In the genomic region with DNA sequence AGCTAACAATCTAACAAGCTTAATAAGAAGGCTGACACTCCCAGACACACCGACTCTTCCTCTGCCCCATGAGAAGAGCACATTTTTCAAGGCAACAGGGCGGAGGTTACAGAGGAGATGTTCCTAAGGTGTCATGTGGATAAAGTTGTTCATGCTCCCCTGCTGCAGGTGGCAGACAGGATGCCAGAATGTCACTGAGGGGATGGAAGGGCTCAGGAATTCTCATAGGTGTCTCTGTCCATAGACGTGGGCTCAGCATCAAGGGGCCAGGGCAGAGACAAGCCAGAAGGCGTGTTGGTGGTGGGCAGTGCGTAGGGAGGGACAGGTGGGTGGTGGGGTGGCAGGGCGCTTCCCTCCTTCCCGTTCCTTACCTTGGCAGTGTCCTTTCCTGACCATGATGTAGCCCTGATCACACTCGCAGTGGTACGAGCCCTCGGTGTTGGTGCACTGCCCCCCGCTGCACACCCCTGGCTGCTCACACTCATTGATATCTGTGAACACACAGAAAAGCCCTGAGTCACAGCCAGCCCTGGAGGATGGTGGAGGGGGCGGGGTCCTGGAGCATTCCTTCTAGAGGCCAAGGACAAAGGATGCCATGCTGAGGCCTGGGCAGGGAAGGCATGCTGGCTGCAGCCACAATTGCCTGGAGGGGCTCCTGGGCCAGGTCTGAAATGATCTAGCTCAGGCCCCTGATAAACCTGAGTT, we compare ENCODE assay signal across 14 cellular contexts. TPM values are rescaled to one million over a fixed set of nuclear protein-coding genes. Genes with fewer than 3 reads are reported as not detected.
DNase-seq lines count a peak whose midpoint lies in the region; ATAC-seq and TF ChIP-seq lines count a peak whose summit lies in the region.
"Had no signal": no experiment of that assay in that cellular context is flagged by ENCODE, and none has a peak within 500 bp of the region (broad histone marks: within the 10 kb centered on the region; RNA-seq: fewer than 3 reads in every experiment).

No MANE protein-coding gene starts in this region.

- no TSS peak for BruUV-seq in IMR-90 (replicated peaks; lab: Mats Ljungman, UMichigan)

- no peak overlapping the region for H3K23ac ChIP-seq in IMR-90 (ENCODE audit: low read depth, low read length)
- H3K23ac ChIP-seq in mesendoderm (ENCODE audit: low read length), result no peak overlapping the region

- no peak for TF ChIP-seq RAD21 in IMR-90 (IDR thresholded peaks at IDR 0.05; ENCODE audit: low read length)

- H3K27ac Mint-ChIP-seq in chondrocyte (ENCODE audit: unreplicated experiment), result peak overlapping the region; percentile 66
- H3K27ac Mint-ChIP-seq: activated CD8-positive, alpha-beta memory T cell treated with anti-CD3 and anti-CD28 coated beads, Interleukin-2, amount 10 ng/mL, durations not matched to agents 7 days and 5 days; activated naive CD8-positive, alpha-beta T cell had no signal

- H3K36me3 ChIP-seq in IMR-90 (ENCODE audit: control insufficient read depth, insufficient read depth, low read length) (peaks cover 16% of the 10 kb centered on the region), mesendoderm (ENCODE audit: control insufficient read depth, insufficient read depth, low read length) (no peaks in the 10 kb centered on the region)

- no peaks in the 10 kb centered on the region for H3K9me3 Mint-ChIP-seq in chondrocyte (ENCODE audit: low read depth)

- H4K91ac ChIP-seq in IMR-90 (ENCODE audit: insufficient read depth, low read depth, low read length), result 0 out of 2 replicates have a peak overlapping the region, but pooled peaks have one; percentile 55

- no peaks in the 10 kb centered on the region for H3K79me2 ChIP-seq in mesendoderm (ENCODE audit: control insufficient read depth, insufficient read depth, low read length)

- H2BK120ac ChIP-seq in IMR-90 (ENCODE audit: low read depth, low read length), result peak overlapping the region; percentile 40; the same call in 1 of the 2 replicates
- H2BK120ac ChIP-seq in mesendoderm (ENCODE audit: low read depth, low read length), result no peak overlapping the region

- CTCF ChIA-PET in IMR-90 (lab: Yijun Ruan, JAX), result no interaction called here

- DNase-seq in AG10803 (ENCODE audit: low read depth) (peak; percentile 26), IMR-90 (peak; percentile 25), chondrocyte (ENCODE audit: low spot score) (peak; percentile 79), mesendoderm (peak; percentile 87), SKM-1 (lab: John Stamatoyannopoulos, UW; ENCODE audit: unreplicated experiment) (no peak), SIG-M5 treated with dmso at 0.1 percent for 504 hours (lab: John Stamatoyannopoulos, UW; ENCODE audit: unreplicated experiment) (no peak)
- DNase-seq in stimulated activated CD4-positive, alpha-beta T cell treated with anti-CD3 and anti-CD28 coated beads, Interleukin-15, amount 100 ng/mL, for 24 hours, result no peak
- DNase-seq: activated CD8-positive, alpha-beta memory T cell treated with anti-CD3 and anti-CD28 coated beads, Interleukin-2, amount 10 ng/mL, durations not matched to agents 7 days and 5 days; DND-41; nucleus accumbens; OCI-M1; T-helper 9 cell had no signal

- H3K14ac ChIP-seq in IMR-90 (replicated peaks; ENCODE audit: low read depth, low read length), result no peak overlapping the region

- H4K20me1 ChIP-seq in IMR-90 (ENCODE audit: insufficient read depth, low read length), result no peaks in the 10 kb centered on the region

- POLR2A ChIA-PET in IMR-90 (lab: Charles Lee; ENCODE audit: unreplicated experiment), result no interaction called here

- no peaks in the 10 kb centered on the region for H3K27me3 ChIP-seq in IMR-90 (ENCODE audit: control insufficient read depth, insufficient read depth, low read length)
- no peaks in the 10 kb centered on the region for H3K27me3 ChIP-seq in mesendoderm (ENCODE audit: insufficient read depth, low read length, poor library complexity)

- H2BK15ac ChIP-seq in IMR-90 (ENCODE audit: low read depth, low read length) (no peak overlapping the region; the same call in 2 of the 3 replicates), mesendoderm (replicated peaks; ENCODE audit: low read depth) (no peak overlapping the region)

- H2AK5ac ChIP-seq in IMR-90 (ENCODE audit: low read depth, low read length) (peak overlapping the region; percentile 93), mesendoderm (ENCODE audit: low read length) (no peak overlapping the region)

- H3K9me3 ChIP-seq in IMR-90 (ENCODE audit: control insufficient read depth, insufficient read depth, low read length), result no peaks in the 10 kb centered on the region

- peaks cover 17% of the 10 kb centered on the region for H3K4me1 ChIP-seq in IMR-90 (ENCODE audit: control insufficient read depth, insufficient read depth, low read length)
- no peaks in the 10 kb centered on the region for H3K4me1 ChIP-seq in mesendoderm (ENCODE audit: control insufficient read depth, low read depth, low read length)

- H3K9me1 ChIP-seq in IMR-90 (ENCODE audit: insufficient read depth, low read length), result peaks cover 31% of the 10 kb centered on the region

- dilution Hi-C loops in IMR-90 (cut with HindIII; ENCODE audit: low sequenced_read_pairs, unreplicated experiment), result no loop called here

- peak overlapping the region; percentile 86 for H2AK9ac ChIP-seq in IMR-90 (replicated peaks; ENCODE audit: low read depth, low read length, poor library complexity)

- peak; percentile 83 for ATAC-seq in IMR-90 (ENCODE audit: low read depth)
- ATAC-seq in HG03457 (IDR thresholded peaks at IDR 0.05; ENCODE audit: unreplicated experiment), result no peak
- ATAC-seq: activated CD8-positive, alpha-beta memory T cell treated with anti-CD3 and anti-CD28 coated beads, Interleukin-2, amount 10 ng/mL, durations not matched to agents 7 days and 5 days had no signal

- H3K9ac ChIP-seq in IMR-90 (ENCODE audit: low read depth, low read length) (no peak overlapping the region), mesendoderm (ENCODE audit: low read length) (no peak overlapping the region)

- H3K4me3 ChIP-seq in AG10803 (ENCODE audit: low read length) (no peak overlapping the region), IMR-90 (ENCODE audit: insufficient read depth, low read depth, low read length) (no peak overlapping the region), mesendoderm (ENCODE audit: low read length) (no peak overlapping the region)

- no peak for TF ChIP-seq CTCF in AG10803 (conservative IDR thresholded peaks at IDR 0.05; ENCODE audit: low read length)
- TF ChIP-seq CTCF in IMR-90 (conservative IDR thresholded peaks at IDR 0.05; ENCODE audit: low read depth, low read length), result no peak
- no peak for TF ChIP-seq CTCF in chondrocyte (IDR thresholded peaks at IDR 0.05)

- peaks cover 35% of the 10 kb centered on the region for H3K36me3 Mint-ChIP-seq in chondrocyte (ENCODE audit: low read depth)
- H3K36me3 Mint-ChIP-seq: activated CD8-positive, alpha-beta memory T cell treated with anti-CD3 and anti-CD28 coated beads, Interleukin-2, amount 10 ng/mL, durations not matched to agents 7 days and 5 days; activated naive CD8-positive, alpha-beta T cell had no signal

- H3K18ac ChIP-seq in IMR-90 (ENCODE audit: low read depth, low read length) (no peak overlapping the region), mesendoderm (ENCODE audit: low read length) (no peak overlapping the region)

- in situ Hi-C loops in IMR-90 (cut with MboI; ENCODE audit: low sequenced_read_pairs), result no loop called here

- H3K4me2 ChIP-seq in IMR-90 (ENCODE audit: low read depth, low read length) (no peak overlapping the region), mesendoderm (ENCODE audit: low read length) (no peak overlapping the region)

- H3K79me1 ChIP-seq in IMR-90 (ENCODE audit: low read depth in 1 of 2, low read length in 2 of 2) (peaks cover 0 to 7% of the 10 kb centered on the region in 2 experiments; a peak in 1 of 4 replicates), mesendoderm (ENCODE audit: low read length) (no peaks in the 10 kb centered on the region)

- H2BK20ac ChIP-seq in IMR-90 (ENCODE audit: low read depth, low read length), result peak overlapping the region; percentile 69; the same call in 1 of the 2 replicates

- TF ChIP-seq POLR2A in IMR-90 (IDR thresholded peaks at IDR 0.05; ENCODE audit: low read depth, low read length), result no peak

- H3K4me3 Mint-ChIP-seq in chondrocyte (ENCODE audit: unreplicated experiment), result no peak overlapping the region
- H3K4me3 Mint-ChIP-seq: activated CD8-positive, alpha-beta memory T cell treated with anti-CD3 and anti-CD28 coated beads, Interleukin-2, amount 10 ng/mL, durations not matched to agents 7 days and 5 days; activated naive CD8-positive, alpha-beta T cell had no signal

- intact Hi-C loops in IMR-90 (cut with micrococcal nuclease), result no loop called here

- H3K4ac ChIP-seq in IMR-90 (ENCODE audit: low read depth, low read length), result peak overlapping the region; percentile 56
- no peak overlapping the region for H3K4ac ChIP-seq in mesendoderm (ENCODE audit: low read depth, low read length)

- H4K5ac ChIP-seq in IMR-90 (ENCODE audit: low read depth, low read length) (peak overlapping the region; percentile 39; the same call in 1 of the 2 replicates), mesendoderm (ENCODE audit: low read length) (no peak overlapping the region)

- H3K27me3 Mint-ChIP-seq in chondrocyte (ENCODE audit: low read depth), result no peaks in the 10 kb centered on the region

- 80% methylated on average over 3 of the region's 12 CpGs; no CpG with 5 or more reads in 1 of the 2 experiments for WGBS in IMR-90 (ENCODE audit: extremely low coverage in 2 of 2, insufficient read length in 1 of 2), 2 experiments
- no CpG with 5 or more reads among the region's 12 CpGs for WGBS in mesendoderm (ENCODE audit: extremely low coverage, insufficient coverage, low lambda C conversion rate)

- H4K8ac ChIP-seq in IMR-90 (ENCODE audit: low read depth in 2 of 2, low read length in 2 of 2), result peak overlapping the region in 1 of 2 experiments; percentile 38; a peak in 1 of 4 replicates
- no peak overlapping the region for H4K8ac ChIP-seq in mesendoderm (ENCODE audit: low read depth, low read length)

- peak overlapping the region; percentile 40 for H2AFZ ChIP-seq in IMR-90 (replicated peaks; ENCODE audit: low read length, poor library complexity)

- no peak overlapping the region for H3K56ac ChIP-seq in IMR-90 (ENCODE audit: extremely low read depth, insufficient read depth, low read length)
- peak overlapping the region; percentile 35 for H3K56ac ChIP-seq in mesendoderm (ENCODE audit: low read length)

- H3K27ac ChIP-seq in IMR-90 (ENCODE audit: insufficient read depth, low read length), result no peak overlapping the region
- no peak overlapping the region for H3K27ac ChIP-seq in mesendoderm (ENCODE audit: low read depth, low read length)

- peaks cover 49% of the 10 kb centered on the region for H3K4me1 Mint-ChIP-seq in chondrocyte (ENCODE audit: low read depth)

- H2BK5ac ChIP-seq in IMR-90 (ENCODE audit: low read depth, low read length, poor library complexity, severe bottlenecking), result peak overlapping the region; percentile 47
- H2BK5ac ChIP-seq in mesendoderm (ENCODE audit: low read length), result no peak overlapping the region

RNA-seq across cellular contexts. Expression of gene ISCA2, which starts 23.0 kb away (rescaled TPM):
- total RNA-seq in IMR-90 (2012; rRNA removed) (5.4 and 9.2 TPM in 2 replicates), chondrocyte (16.6 to 18.9 TPM (median 16.9 TPM) in 3 replicates)
- polyA plus RNA-seq in IMR-90 (2012; rRNA removed), result 25.7 and 25.8 TPM in 2 replicates
- 2.7 and 5.1 TPM in 2 replicates for polyA plus RNA-seq in IMR-90 (2012; cell fraction: cytosol; rRNA removed)
- polyA plus RNA-seq in IMR-90 (2012; cell fraction: nucleus; rRNA removed; ENCODE audit: low replicate concordance), result 1.3 and 5.5 TPM in 2 replicates
- polyA plus RNA-seq in mesendoderm (2013, experiment 1 of 2), result 36.8 TPM
- polyA plus RNA-seq in mesendoderm (2013, experiment 2 of 2), result 34.3 TPM

RNA-seq across cellular contexts. Expression of gene NPC2, which starts 23.5 kb away (rescaled TPM):
- 123 and 210 TPM in 2 replicates for total RNA-seq in IMR-90 (2012; rRNA removed)
- polyA plus RNA-seq in IMR-90 (2012; rRNA removed), result 272 and 273 TPM in 2 replicates
- 197 and 369 TPM in 2 replicates for polyA plus RNA-seq in IMR-90 (2012; cell fraction: cytosol; rRNA removed)
- polyA plus RNA-seq in IMR-90 (2012; cell fraction: nucleus; rRNA removed; ENCODE audit: low replicate concordance), result 66.2 and 72.0 TPM in 2 replicates
- total RNA-seq in chondrocyte, result 209 to 313 TPM (median 212 TPM) in 3 replicates
- 266 TPM for polyA plus RNA-seq in mesendoderm (2013, experiment 1 of 2)
- 248 TPM for polyA plus RNA-seq in mesendoderm (2013, experiment 2 of 2)

Comparison
In these comparisons a context has a peak if more than half of its experiments do, and no peak if none do; other contexts are left out.
1. DNase-seq: peak in AG10803 (single experiment), IMR-90 (single experiment), chondrocyte (single experiment) and mesendoderm (single experiment); none in SKM-1 (single experiment), stimulated activated CD4-positive, alpha-beta T cell treated with anti-CD3 and anti-CD28 coated beads, Interleukin-15, amount 100 ng/mL, for 24 hours (single experiment) and SIG-M5 treated with dmso at 0.1 percent for 504 hours (single experiment).